In genomic region chr6:169188051-169188863, GRCh38 we compare ENCODE assay signal across 9 cellular contexts.
DNase-seq lines count a peak whose midpoint lies in the region; ATAC-seq and TF ChIP-seq lines count a peak whose summit lies in the region.
"Had no signal": no experiment of that assay in that cellular context is flagged by ENCODE, and none has a peak within 500 bp of the region (broad histone marks: within the 10 kb centered on the region; RNA-seq: fewer than 3 reads in every experiment).

No MANE protein-coding gene starts in this region.

- in situ Hi-C loops in ACHN (cut with HindIII; ENCODE audit: low pct_ligation_motif_present, low pct_unique_long_range_greater_than_20kb, low sequenced_read_pairs): no loop called here
- in situ Hi-C loops in G401 (cut with HindIII; ENCODE audit: low sequenced_read_pairs): no loop called here

- peak; percentile 76 for ATAC-seq in SK-N-SH treated with all-trans-retinoic acid at 6 μM for 48 hours
- ATAC-seq in HG02970 (IDR thresholded peaks at IDR 0.05; ENCODE audit: low FRiP score, unreplicated experiment): no peak
- ATAC-seq: gastrocnemius medialis had no signal

- DNase-seq in ACHN (peak; percentile 10), GM03348 (ENCODE audit: low spot score) (peak; percentile 54), foreskin fibroblast (peak; percentile 82 to 92), islet precursor cell (no peak), anterior cingulate cortex (lab: John Stamatoyannopoulos, UW) (no peak), G401 (ENCODE audit: low spot score) (no peak)
- DNase-seq: gastrocnemius medialis had no signal

- no peak for TF ChIP-seq CTCF in foreskin fibroblast (IDR thresholded peaks at IDR 0.05; ENCODE audit: low read depth, low read length)

- no peak overlapping the region for H3K4me3 ChIP-seq in foreskin fibroblast (ENCODE audit: low read depth in 1 of 2, low read length in 2 of 2)
- H3K4me3 ChIP-seq: gastrocnemius medialis had no signal

TF ChIP-seq in SK-N-SH treated with all-trans-retinoic acid at 6 μM for 48 hours, 23 proteins besides CTCF, POLR2A, EP300 and RAD21:
- TF ChIP-seq SNAI2 (CRISPR knock-in tag; IDR thresholded peaks at IDR 0.05) (no peak), BACH2 (CRISPR knock-in tag; IDR thresholded peaks at IDR 0.05; ENCODE audit: borderline replicate concordance) (no peak), RARB (CRISPR knock-in tag; IDR thresholded peaks at IDR 0.05) (no peak), ZNF70 (CRISPR knock-in tag; IDR thresholded peaks at IDR 0.05) (no peak), ARNTL (CRISPR knock-in tag; IDR thresholded peaks at IDR 0.05; ENCODE audit: borderline replicate concordance, low read depth) (no peak), OSR1 (CRISPR knock-in tag; IDR thresholded peaks at IDR 0.05) (no peak), PATZ1 (CRISPR knock-in tag; IDR thresholded peaks at IDR 0.05; ENCODE audit: borderline replicate concordance) (no peak), CSRNP3 (CRISPR knock-in tag; IDR thresholded peaks at IDR 0.05) (no peak), ZFP3 (CRISPR knock-in tag; IDR thresholded peaks at IDR 0.05) (no peak), ESRRG (CRISPR knock-in tag; IDR thresholded peaks at IDR 0.05) (no peak), ZNF8 (CRISPR knock-in tag; IDR thresholded peaks at IDR 0.05) (no peak), ZFP30 (CRISPR knock-in tag; IDR thresholded peaks at IDR 0.05) (no peak), ISL1 (CRISPR knock-in tag; IDR thresholded peaks at IDR 0.05) (no peak), CSDC2 (CRISPR knock-in tag; IDR thresholded peaks at IDR 0.05) (no peak), POU6F1 (CRISPR knock-in tag; IDR thresholded peaks at IDR 0.05; ENCODE audit: borderline replicate concordance, low read depth) (no peak)

Comparison
In these comparisons a context has a peak if more than half of its experiments do, and no peak if none do; other contexts are left out.
1. DNase-seq: peak in ACHN (single experiment), GM03348 (single experiment) and foreskin fibroblast (2 of 2); none in islet precursor cell (single experiment), anterior cingulate cortex (0 of 58) and G401 (single experiment).